Comparison of ENCODE assay signal across 4 cellular contexts in the genomic region with DNA sequence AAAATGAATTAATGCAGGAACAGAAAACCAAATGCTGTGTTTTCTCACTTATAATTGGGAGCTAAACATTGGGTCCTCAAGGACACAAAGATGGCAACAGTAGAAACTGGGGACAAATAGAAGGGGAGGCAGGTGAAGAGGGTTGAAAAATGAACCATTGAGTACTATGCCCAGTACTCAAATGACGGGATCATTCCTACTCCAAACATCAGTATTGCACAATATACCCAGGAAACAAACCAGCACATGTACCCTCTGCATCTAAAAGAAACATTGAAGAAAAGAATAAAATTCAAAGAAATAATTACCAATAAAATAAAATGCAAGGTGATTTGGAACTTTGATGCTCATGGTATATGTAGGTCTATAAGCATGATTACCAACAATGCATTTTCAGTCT.
TF ChIP-seq lines count a peak whose summit lies in the region.

No MANE protein-coding gene starts in this region.

TF ChIP-seq in HepG2, 621 proteins besides CTCF, POLR2A, EP300 and RAD21:
- TF ChIP-seq CEBPG (CRISPR knock-in tag; IDR thresholded peaks at IDR 0.05): 0 out of 2 replicates have a peak, but pooled peaks have one; percentile 12
- TF ChIP-seq CEBPB (IDR thresholded peaks at IDR 0.05; ENCODE audit: borderline replicate concordance, low read depth, low read length): peak; percentile 80
- no peak for TF ChIP-seq ZNF3 (CRISPR knock-in tag; IDR thresholded peaks at IDR 0.05)

TF ChIP-seq in IMR-90, 13 proteins besides CTCF, POLR2A, EP300 and RAD21:
- TF ChIP-seq MAFK (IDR thresholded peaks at IDR 0.05; ENCODE audit: low read depth, low read length) (no peak), CEBPB (IDR thresholded peaks at IDR 0.05; ENCODE audit: low read depth, low read length) (peak; percentile 83), CHD1 (IDR thresholded peaks at IDR 0.05; ENCODE audit: low read depth, low read length) (no peak)

TF ChIP-seq in Ishikawa, 13 proteins besides CTCF, POLR2A, EP300 and RAD21:
- TF ChIP-seq TCF12 (IDR thresholded peaks at IDR 0.05; ENCODE audit: low read depth) (no peak), TEAD4 (IDR thresholded peaks at IDR 0.05) (no peak), CEBPB (IDR thresholded peaks at IDR 0.05) (0 out of 2 replicates have a peak, but pooled peaks have one; percentile 25)
- TF ChIP-seq, protein P1, sequence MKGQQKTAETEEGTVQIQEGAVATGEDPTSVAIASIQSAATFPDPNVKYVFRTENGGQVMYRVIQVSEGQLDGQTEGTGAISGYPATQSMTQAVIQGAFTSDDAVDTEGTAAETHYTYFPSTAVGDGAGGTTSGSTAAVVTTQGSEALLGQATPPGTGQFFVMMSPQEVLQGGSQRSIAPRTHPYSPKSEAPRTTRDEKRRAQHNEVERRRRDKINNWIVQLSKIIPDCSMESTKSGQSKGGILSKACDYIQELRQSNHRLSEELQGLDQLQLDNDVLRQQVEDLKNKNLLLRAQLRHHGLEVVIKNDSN (IDR thresholded peaks at IDR 0.05): no peak

TF ChIP-seq in H1, 55 proteins besides CTCF, POLR2A, EP300 and RAD21:
- no peak for TF ChIP-seq HDAC6 (IDR thresholded peaks at IDR 0.05; ENCODE audit: low read depth, low read length)
- TF ChIP-seq, protein P2, sequence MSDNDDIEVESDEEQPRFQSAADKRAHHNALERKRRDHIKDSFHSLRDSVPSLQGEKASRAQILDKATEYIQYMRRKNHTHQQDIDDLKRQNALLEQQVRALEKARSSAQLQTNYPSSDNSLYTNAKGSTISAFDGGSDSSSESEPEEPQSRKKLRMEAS (IDR thresholded peaks at IDR 0.05): no peak
- TF ChIP-seq KDM1A (IDR thresholded peaks at IDR 0.05; ENCODE audit: borderline replicate concordance, low read length): no peak
- peak; percentile 69 for TF ChIP-seq CEBPB (IDR thresholded peaks at IDR 0.05; ENCODE audit: low read depth, low read length)
TF ChIP-seq in H1: peak in this region for 1.
